26 cellular contexts compared by ENCODE assay signal in genomic region chr2:195368530-195369216, GRCh38.
DNase-seq lines count a peak whose midpoint lies in the region; ATAC-seq, FAIRE-seq and TF ChIP-seq lines count a peak whose summit lies in the region.
"Had no signal": no experiment of that assay in that cellular context is flagged by ENCODE, and none has a peak within 500 bp of the region (broad histone marks: within the 10 kb centered on the region; RNA-seq: fewer than 3 reads in every experiment).

No MANE protein-coding gene starts in this region.

- no peak overlapping the region for H3K4me3 ChIP-seq in small intestine (ENCODE audit: low read depth in 1 of 2, low read length in 2 of 2)
- H3K4me3 ChIP-seq: lower lobe of right lung, right lobe of liver, tibial artery had no signal

- no peaks in the 10 kb centered on the region for H3K4me1 ChIP-seq in small intestine (ENCODE audit: control insufficient read depth in 2 of 2, insufficient read depth in 1 of 2, low read depth in 1 of 2, low read length in 1 of 2)
- H3K4me1 ChIP-seq: lower lobe of right lung, right lobe of liver, tibial artery had no signal

- 69 to 82% (median 77%) methylated on average over 6 of the region's 6 CpGs for WGBS in small intestine, 3 donors

- ATAC-seq in GM19324 (IDR thresholded peaks at IDR 0.05; ENCODE audit: low FRiP score, unreplicated experiment), result peak; percentile 67
- ATAC-seq in central memory CD8-positive, alpha-beta T cell (replicated peaks; ENCODE audit: extremely low read depth, poor library complexity, severe bottlenecking), result peak; percentile 64
- ATAC-seq in natural killer cell, result peak in 2 of 3 donors; percentile 37 to 41
- ATAC-seq in left colon, result no peak
- ATAC-seq: activated CD8-positive, alpha-beta T cell treated with anti-CD3 and anti-CD28 coated beads for 36 hours; lower lobe of right lung; right lobe of liver had no signal

- H3K36me3 Mint-ChIP-seq in central memory CD8-positive, alpha-beta T cell (ENCODE audit: insufficient read depth), result peaks cover 5% of the 10 kb centered on the region
- H3K36me3 Mint-ChIP-seq in natural killer cell, result no peaks in the 10 kb centered on the region
- H3K36me3 Mint-ChIP-seq: brain had no signal

- peaks cover 14% of the 10 kb centered on the region for H3K4me1 Mint-ChIP-seq in central memory CD8-positive, alpha-beta T cell
- no peaks in the 10 kb centered on the region for H3K4me1 Mint-ChIP-seq in natural killer cell
- H3K4me1 Mint-ChIP-seq: brain, neural crest cell had no signal

- no peaks in the 10 kb centered on the region for H3K27me3 ChIP-seq in small intestine (ENCODE audit: control insufficient read depth in 2 of 2, insufficient read depth in 2 of 2, low read length in 2 of 2)
- H3K27me3 ChIP-seq: right lobe of liver, tibial artery had no signal

- intact Hi-C loops in natural killer cell (cut with micrococcal nuclease) (no loop called here), left colon (cut with DNase I, micrococcal nuclease) (no loop called here)

- H3K36me3 ChIP-seq in small intestine (ENCODE audit: control insufficient read depth in 2 of 2, insufficient read depth in 2 of 2, low read length in 2 of 2), result no peaks in the 10 kb centered on the region
- H3K36me3 ChIP-seq: lower lobe of right lung, right lobe of liver, tibial artery had no signal

- DNase-seq in MV-4-11 (lab: John Stamatoyannopoulos, UW) (peak; percentile 64), natural killer cell (no peak), left colon (no peak), substantia nigra (lab: John Stamatoyannopoulos, UW) (no peak), small intestine (no peak)
- DNase-seq in central memory CD8-positive, alpha-beta T cell (ENCODE audit: low spot score in 2 of 2), result no peak
- DNase-seq: activated CD4-positive, alpha-beta T cell treated with anti-CD3 and anti-CD28 coated beads for 1 hour; activated CD8-positive, alpha-beta T cell treated with anti-CD3 and anti-CD28 coated beads for 36 hours; activated T-cell treated with anti-CD3 and anti-CD28 coated beads, Interleukin-2, amount 50 U/mL, for 1 hour; CD4-positive, CD25-positive, alpha-beta regulatory T cell; DMS153; effector CD4-positive, alpha-beta T cell; islet precursor cell; Kasumi-1; lower lobe of right lung; NCI-H1105 treated with DMSO at 0.1 percent for 48 hours; NCI-H2029 treated with DMSO at 0.1 percent for 48 hours; NCI-H226; NCI-H774; posterior cingulate gyrus; right lobe of liver; tibial artery had no signal

- H3K9me3 ChIP-seq in small intestine (ENCODE audit: control insufficient read depth, low read depth), result no peaks in the 10 kb centered on the region
- H3K9me3 ChIP-seq: lower lobe of right lung, right lobe of liver, tibial artery had no signal

- no peak for FAIRE-seq in small intestine (lab: Jason Lieb, UNC)

- peak overlapping the region; percentile 63 for H3K4me3 Mint-ChIP-seq in central memory CD8-positive, alpha-beta T cell
- peak overlapping the region; percentile 59 for H3K4me3 Mint-ChIP-seq in natural killer cell
- H3K4me3 Mint-ChIP-seq: activated CD8-positive, alpha-beta T cell treated with anti-CD3 and anti-CD28 coated beads for 36 hours; brain; CD4-positive, CD25-positive, alpha-beta regulatory T cell; neural crest cell; stimulated activated naive CD8-positive, alpha-beta T cell treated with anti-CD3 and anti-CD28 coated beads, Interleukin-15, Interleukin-2, amounts not matched to agents 100 ng/mL and 50 ng/mL, for 24 hours had no signal

- H3K27me3 Mint-ChIP-seq in central memory CD8-positive, alpha-beta T cell, result no peaks in the 10 kb centered on the region
- H3K27me3 Mint-ChIP-seq in natural killer cell (ENCODE audit: low read depth in 2 of 2), result peaks cover 0 to 5% of the 10 kb centered on the region in 2 donors
- H3K27me3 Mint-ChIP-seq: activated CD8-positive, alpha-beta T cell treated with anti-CD3 and anti-CD28 coated beads for 36 hours; brain; CD4-positive, CD25-positive, alpha-beta regulatory T cell; stimulated activated naive CD8-positive, alpha-beta T cell treated with anti-CD3 and anti-CD28 coated beads, Interleukin-15, Interleukin-2, amounts not matched to agents 100 ng/mL and 50 ng/mL, for 24 hours had no signal

- H3K27ac ChIP-seq in substantia nigra (ENCODE audit: low read depth, low read length, poor library complexity, severe bottlenecking), result no peak overlapping the region
- no peak overlapping the region for H3K27ac ChIP-seq in small intestine (ENCODE audit: low read depth in 1 of 2, low read length in 1 of 2)
- H3K27ac ChIP-seq: lower lobe of right lung, right lobe of liver, tibial artery had no signal

- H3K27ac Mint-ChIP-seq in central memory CD8-positive, alpha-beta T cell (ENCODE audit: low read depth), result peak overlapping the region; percentile 65
- no peak overlapping the region for H3K27ac Mint-ChIP-seq in natural killer cell
- H3K27ac Mint-ChIP-seq: activated CD8-positive, alpha-beta T cell treated with anti-CD3 and anti-CD28 coated beads for 36 hours; brain; stimulated activated naive CD8-positive, alpha-beta T cell treated with anti-CD3 and anti-CD28 coated beads, Interleukin-15, Interleukin-2, amounts not matched to agents 100 ng/mL and 50 ng/mL, for 24 hours had no signal

- no peak for TF ChIP-seq CTCF in natural killer cell (IDR thresholded peaks at IDR 0.05)

- peaks cover 13% of the 10 kb centered on the region for H3K9me3 Mint-ChIP-seq in central memory CD8-positive, alpha-beta T cell
- H3K9me3 Mint-ChIP-seq in natural killer cell, result no peaks in the 10 kb centered on the region
- H3K9me3 Mint-ChIP-seq: brain had no signal
